ENCODE assay signal across 29 cellular contexts in genomic region chr11:68579455-68579854, GRCh38.
A peak's percentile ranks its signal among the peaks of the same experiment; 100 is the strongest.
DNase-seq lines count a peak whose midpoint lies in the region; ATAC-seq and TF ChIP-seq lines count a peak whose summit lies in the region.
"Had no signal": no experiment of that assay in that cellular context is flagged by ENCODE, and none has a peak within 500 bp of the region (broad histone marks: within the 10 kb centered on the region; RNA-seq: fewer than 3 reads in every experiment).

No MANE protein-coding gene starts in this region.

- intact Hi-C loops in gastrocnemius medialis (cut with DNase I; ENCODE audit: low total_unique reads): loop anchor here (5.0 kb wide), 1 partner anchor 37 kb away; no protein-coding TSS in a partner anchor

- H3K36me3 ChIP-seq in fibroblast of lung (ENCODE audit: control insufficient read depth, insufficient read depth, low read length) (peaks cover 2% of the 10 kb centered on the region), gastrocnemius medialis (peaks cover 0 to 50% of the 10 kb centered on the region in 2 donors)

- H3K27me3 ChIP-seq in fibroblast of lung (ENCODE audit: control insufficient read depth, insufficient read depth, low read length): no peaks in the 10 kb centered on the region
- no peaks in the 10 kb centered on the region for H3K27me3 ChIP-seq in gastrocnemius medialis
- H3K27me3 ChIP-seq: cardiac muscle cell, heart left ventricle, SJSA1 had no signal

- H3K4me3 ChIP-seq in fibroblast of lung (replicated peaks in 1 of 4; ENCODE audit: control extremely low read depth in 1 of 4, insufficient read depth in 1 of 4, low read depth in 3 of 4, low read length in 4 of 4) (no peak overlapping the region), gastrocnemius medialis (no peak overlapping the region)
- H3K4me3 ChIP-seq: cardiac muscle cell, heart left ventricle, SJSA1 had no signal

- no peak overlapping the region for H3K4me2 ChIP-seq in fibroblast of lung (ENCODE audit: extremely low read depth, insufficient read depth, low read length)

- H3K9me3 ChIP-seq in fibroblast of lung (ENCODE audit: control insufficient read depth, insufficient read depth, low read depth, low read length) (no peaks in the 10 kb centered on the region), gastrocnemius medialis (no peaks in the 10 kb centered on the region)
- H3K9me3 ChIP-seq: heart left ventricle, SJSA1 had no signal

- no peak for TF ChIP-seq POLR2A in gastrocnemius medialis (IDR thresholded peaks at IDR 0.05)

- ATAC-seq in gastrocnemius medialis (no peak), HG03439 (IDR thresholded peaks at IDR 0.05; ENCODE audit: unreplicated experiment) (no peak), HG02970 (IDR thresholded peaks at IDR 0.05; ENCODE audit: low FRiP score, unreplicated experiment) (no peak)
- ATAC-seq: activated CD4-positive, alpha-beta T cell treated with anti-CD3 and anti-CD28 coated beads for 36 hours; heart left ventricle; left colon had no signal

- TF ChIP-seq CTCF in fibroblast of lung (conservative IDR thresholded peaks at IDR 0.05 in 1 of 2, IDR thresholded peaks at IDR 0.05 in 1 of 2; ENCODE audit: low read depth in 1 of 2, low read length in 2 of 2) (no peak), gastrocnemius medialis (IDR thresholded peaks at IDR 0.05 in 4 of 5, conservative IDR thresholded peaks at IDR 0.05 in 1 of 5) (no peak)

- in situ Hi-C loops in gastrocnemius medialis (cut with MboI; ENCODE audit: low sequenced_read_pairs in 4 of 4): loop anchor here in 3 of 4 donors (10.0 to 25.0 kb wide), 2 partner anchors 115 to 117 kb away; partner anchors contain the start of gene PPP6R3 (in 3 of the 3)

- peak; percentile 52 for DNase-seq in NCI-H510A treated with DMSO at 0.1 percent for 48 hours (lab: John Stamatoyannopoulos, UW)
- DNase-seq in NCI-H510A (lab: John Stamatoyannopoulos, UW): no peak
- peak; percentile 11 for DNase-seq in RPMI7951 (ENCODE audit: low read depth)
- peak; percentile 47 to 58 for DNase-seq in fibroblast of lung (ENCODE audit: low read depth in 2 of 2)
- DNase-seq in gastrocnemius medialis: no peak
- no peak for DNase-seq in activated gamma-delta T cell treated with Interleukin-2 at 50 U/mL for 16 hours
- DNase-seq: activated CD4-positive, alpha-beta T cell treated with anti-CD3 and anti-CD28 coated beads for 36 hours; activated CD8-positive, alpha-beta memory T cell treated with anti-CD3 and anti-CD28 coated beads for 24 hours; activated gamma-delta T cell; activated T-cell treated with anti-CD3 and anti-CD28 coated beads, Interleukin-2, amount 50 U/mL, for 1 hour; DMS79; heart left ventricle; Kasumi-1; left colon; mesendoderm; NCI-H1105; NCI-H2081; NCI-H345; nucleus accumbens; retina; small intestine; stimulated activated CD4-positive, alpha-beta T cell treated with anti-CD3 and anti-CD28 coated beads, Interleukin-2, amount 100 ng/mL, for 24 hours; substantia nigra; T-helper 1 cell had no signal

- H3K27ac ChIP-seq in fibroblast of lung (ENCODE audit: insufficient read depth, low read length) (no peak overlapping the region), gastrocnemius medialis (peak overlapping the region; percentile 75 to 89 (median 80))
- H3K27ac ChIP-seq: 22Rv1, cardiac muscle cell, SJSA1 had no signal

- H4K20me1 ChIP-seq in fibroblast of lung (ENCODE audit: control insufficient read depth, extremely low read depth, insufficient read depth, low read length): no peaks in the 10 kb centered on the region

- no peak overlapping the region for H2AFZ ChIP-seq in fibroblast of lung (ENCODE audit: low read length)

- H3K9ac ChIP-seq in fibroblast of lung (ENCODE audit: insufficient read depth, low read length): no peak overlapping the region

- H3K79me2 ChIP-seq in fibroblast of lung (ENCODE audit: control insufficient read depth, insufficient read depth, low read length): peaks cover 2% of the 10 kb centered on the region

- peaks cover 3% of the 10 kb centered on the region for H3K4me1 ChIP-seq in fibroblast of lung (ENCODE audit: control insufficient read depth, extremely low read depth, insufficient read depth, low read length)
- H3K4me1 ChIP-seq in gastrocnemius medialis: peaks cover 80 to 89% of the 10 kb centered on the region in 2 donors

Comparison
In these comparisons a context has a peak if more than half of its experiments do, and no peak if none do; other contexts are left out.
1. DNase-seq: peak in NCI-H510A treated with DMSO at 0.1 percent for 48 hours (single experiment), RPMI7951 (single experiment) and fibroblast of lung (2 of 2); none in NCI-H510A (single experiment), gastrocnemius medialis (0 of 2) and activated gamma-delta T cell treated with Interleukin-2 at 50 U/mL for 16 hours (single experiment).